In the genomic region with DNA sequence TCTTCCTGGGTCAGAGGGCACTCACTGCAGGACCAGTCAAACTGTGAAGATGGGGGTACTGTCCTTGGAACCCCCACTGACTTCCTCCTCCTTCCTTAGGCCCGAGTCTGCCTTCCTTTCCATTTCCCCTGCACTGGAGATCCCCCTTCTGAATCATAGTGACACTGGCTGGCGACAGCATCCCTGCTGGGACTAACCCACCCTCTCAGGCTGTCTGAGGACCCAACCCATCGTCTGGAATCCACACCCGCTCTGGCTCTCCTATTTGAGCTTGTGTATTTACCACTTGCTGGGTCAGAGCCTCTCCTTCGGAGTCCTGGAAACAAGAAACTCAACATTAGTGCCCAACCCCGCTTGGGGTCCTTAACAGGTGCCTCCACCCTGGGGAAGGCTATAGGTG, we compare ENCODE assay signal across 20 cellular contexts. TPM values are rescaled to one million over a fixed set of nuclear protein-coding genes. Genes with fewer than 3 reads are reported as not detected.
DNase-seq lines count a peak whose midpoint lies in the region; ATAC-seq and TF ChIP-seq lines count a peak whose summit lies in the region.
"Had no signal": no experiment of that assay in that cellular context is flagged by ENCODE, and none has a peak within 500 bp of the region (broad histone marks: within the 10 kb centered on the region; RNA-seq: fewer than 3 reads in every experiment).

No MANE protein-coding gene starts in this region.

- no peaks in the 10 kb centered on the region for H3K79me2 ChIP-seq in OCI-LY7 (ENCODE audit: insufficient read depth, low read depth, low read length)

- no TSS peak for BruUV-seq in OCI-LY7 (replicated peaks; lab: Mats Ljungman, UMichigan)

- H3K27me3 ChIP-seq in CD4-positive, CD25-positive, alpha-beta regulatory T cell (ENCODE audit: control insufficient read depth, insufficient read depth, low read length), result no peaks in the 10 kb centered on the region
- H3K27me3 ChIP-seq in endodermal cell (ENCODE audit: control insufficient read depth, insufficient read depth, low read length, poor library complexity, severe bottlenecking) (no peaks in the 10 kb centered on the region), colonic mucosa (no peaks in the 10 kb centered on the region)
- H3K27me3 ChIP-seq: BE2C had no signal

- H3K4me3 ChIP-seq in CD4-positive, CD25-positive, alpha-beta regulatory T cell (ENCODE audit: low read depth, low read length), result no peak overlapping the region
- H3K4me3 ChIP-seq in OCI-LY7 (ENCODE audit: low read depth, low read length, poor library complexity, severe bottlenecking) (no peak overlapping the region), endodermal cell (ENCODE audit: low read length) (no peak overlapping the region), colonic mucosa (no peak overlapping the region)

- intact Hi-C loops in OCI-LY7 (cut with micrococcal nuclease; ENCODE audit: unreplicated experiment), result no loop called here
- intact Hi-C loops in colonic mucosa (cut with DNase I), result no loop called here

- TF ChIP-seq CTCF in OCI-LY7 (conservative IDR thresholded peaks at IDR 0.05; ENCODE audit: low read length) (no peak), endodermal cell (conservative IDR thresholded peaks at IDR 0.05) (no peak), nephron progenitor cell (IDR thresholded peaks at IDR 0.05) (no peak), colonic mucosa (IDR thresholded peaks at IDR 0.05) (no peak)

- no peak for ATAC-seq in CD4-positive, CD25-positive, alpha-beta regulatory T cell (ENCODE audit: low read depth in 2 of 2)
- no peak for ATAC-seq in GM18858 (IDR thresholded peaks at IDR 0.05; ENCODE audit: unreplicated experiment)
- ATAC-seq in activated T-cell treated with anti-CD3 and anti-CD28 coated beads, Interleukin-2, amount 50 U/mL, for 4 hours, result no peak
- ATAC-seq: HCT116 had no signal

- H3K36me3 ChIP-seq in CD4-positive, CD25-positive, alpha-beta regulatory T cell (ENCODE audit: control insufficient read depth, insufficient read depth, low read length), result no peaks in the 10 kb centered on the region
- H3K36me3 ChIP-seq in OCI-LY7 (ENCODE audit: insufficient read depth, low read length) (no peaks in the 10 kb centered on the region), endodermal cell (ENCODE audit: control insufficient read depth, insufficient read depth, low read length) (no peaks in the 10 kb centered on the region), colonic mucosa (no peaks in the 10 kb centered on the region)
- H3K36me3 ChIP-seq: BE2C had no signal

- H3K4me2 ChIP-seq in OCI-LY7 (ENCODE audit: low read length), result no peak overlapping the region

- no peak for DNase-seq in CD4-positive, CD25-positive, alpha-beta regulatory T cell
- DNase-seq in OCI-LY7 (ENCODE audit: low spot score) (no peak), endodermal cell (peak; percentile 75), nephron progenitor cell (no peak), colonic mucosa (no peak)
- DNase-seq in activated T-cell treated with anti-CD3 and anti-CD28 coated beads, Interleukin-2, amount 50 U/mL, for 4 hours, result no peak
- no peak for DNase-seq in activated CD4-positive, alpha-beta T cell treated with anti-CD3 and anti-CD28 coated beads for 4 hours
- DNase-seq: 8988T; BE2C; C1 segment of cervical spinal cord; Caco-2; CD4-positive, alpha-beta T cell; GDM1; GOT3; H7; HFFc6 had no signal

- H3K27me3 Mint-ChIP-seq in CD4-positive, CD25-positive, alpha-beta regulatory T cell, result peaks cover 15% of the 10 kb centered on the region
- H3K27me3 Mint-ChIP-seq in endodermal cell (ENCODE audit: insufficient read depth) (no peaks in the 10 kb centered on the region), nephron progenitor cell (ENCODE audit: low read depth, poor library complexity) (peaks cover 14% of the 10 kb centered on the region)
- H3K27me3 Mint-ChIP-seq in activated T-cell treated with anti-CD3 and anti-CD28 coated beads, Interleukin-2, amount 50 U/mL, for 4 hours (ENCODE audit: low read depth), result peaks cover 10% of the 10 kb centered on the region
- H3K27me3 Mint-ChIP-seq: CD4-positive, alpha-beta T cell had no signal

- no peaks in the 10 kb centered on the region for H3K9me3 ChIP-seq in CD4-positive, CD25-positive, alpha-beta regulatory T cell (ENCODE audit: control insufficient read depth in 2 of 2, low read length in 2 of 2)
- no peaks in the 10 kb centered on the region for H3K9me3 ChIP-seq in OCI-LY7 (ENCODE audit: low read length)
- H3K9me3 ChIP-seq in endodermal cell (ENCODE audit: control insufficient read depth, low read length), result no peaks in the 10 kb centered on the region
- H3K9me3 ChIP-seq in colonic mucosa, result no peaks in the 10 kb centered on the region
- H3K9me3 ChIP-seq: BE2C, Caco-2 had no signal

- H3K9ac ChIP-seq in endodermal cell (ENCODE audit: extremely low read depth, low read length, poor library complexity, severe bottlenecking) (no peak overlapping the region), colonic mucosa (ENCODE audit: low read depth in 2 of 2, low read length in 2 of 2) (no peak overlapping the region)

- H3K4me3 Mint-ChIP-seq in CD4-positive, CD25-positive, alpha-beta regulatory T cell, result no peak overlapping the region
- H3K4me3 Mint-ChIP-seq in endodermal cell (no peak overlapping the region), nephron progenitor cell (no peak overlapping the region)
- no peak overlapping the region for H3K4me3 Mint-ChIP-seq in activated T-cell treated with anti-CD3 and anti-CD28 coated beads, Interleukin-2, amount 50 U/mL, for 4 hours
- H3K4me3 Mint-ChIP-seq: CD4-positive, alpha-beta T cell; HFFc6 had no signal

- no peak overlapping the region for H3K27ac ChIP-seq in CD4-positive, CD25-positive, alpha-beta regulatory T cell (ENCODE audit: insufficient read depth, low read length, poor library complexity, severe bottlenecking)
- no peak overlapping the region for H3K27ac ChIP-seq in OCI-LY7 (ENCODE audit: low read depth, low read length, poor library complexity, severe bottlenecking)
- H3K27ac ChIP-seq in endodermal cell (ENCODE audit: low read depth, low read length), result no peak overlapping the region
- H3K27ac ChIP-seq in colonic mucosa, result no peak overlapping the region
- H3K27ac ChIP-seq: HL-60 had no signal

- no peaks in the 10 kb centered on the region for H4K20me1 ChIP-seq in OCI-LY7 (ENCODE audit: insufficient read depth, low read length)

- peak overlapping the region; percentile 60; the same call in 1 of the 2 replicates for H2AFZ ChIP-seq in OCI-LY7 (ENCODE audit: low read length)

- no peaks in the 10 kb centered on the region for H3K4me1 ChIP-seq in CD4-positive, CD25-positive, alpha-beta regulatory T cell (ENCODE audit: control insufficient read depth, insufficient read depth, low read length, poor library complexity, severe bottlenecking)
- H3K4me1 ChIP-seq in OCI-LY7 (ENCODE audit: insufficient read depth, low read length, poor library complexity, severe bottlenecking) (peaks cover 9% of the 10 kb centered on the region), endodermal cell (ENCODE audit: control insufficient read depth, insufficient read depth, low read length) (peaks cover 5% of the 10 kb centered on the region), colonic mucosa (no peaks in the 10 kb centered on the region)
- H3K4me1 ChIP-seq: BE2C, Caco-2 had no signal

- peak overlapping the region in 2 of 3 donors; percentile 23 to 38 for H3K27ac Mint-ChIP-seq in CD4-positive, CD25-positive, alpha-beta regulatory T cell
- H3K27ac Mint-ChIP-seq in endodermal cell (peak overlapping the region; percentile 47), nephron progenitor cell (peak overlapping the region; percentile 35)
- H3K27ac Mint-ChIP-seq: CD4-positive, alpha-beta T cell; HFFc6 had no signal

- no peaks in the 10 kb centered on the region for H3K9me3 Mint-ChIP-seq in CD4-positive, CD25-positive, alpha-beta regulatory T cell
- H3K9me3 Mint-ChIP-seq in endodermal cell (no peaks in the 10 kb centered on the region), nephron progenitor cell (peaks cover under 1% of the 10 kb centered on the region)
- no peaks in the 10 kb centered on the region for H3K9me3 Mint-ChIP-seq in activated T-cell treated with anti-CD3 and anti-CD28 coated beads, Interleukin-2, amount 50 U/mL, for 4 hours
- H3K9me3 Mint-ChIP-seq: CD4-positive, alpha-beta T cell; HFFc6 had no signal

- H3K9me2 ChIP-seq in OCI-LY7 (ENCODE audit: insufficient read depth, low read length), result no peaks in the 10 kb centered on the region

- POLR2A ChIA-PET in OCI-LY7 (lab: Charles Lee), result interaction anchor here (0.5 to 1.4 kb wide), 3 partner anchors 22 to 569 kb away, joined by 3 to 4 read pairs (median 4); a partner anchor contains a TSS

- WGBS in endodermal cell (ENCODE audit: insufficient coverage in 1 of 2, insufficient read length in 1 of 2), 2 experiments, result 53 to 58% methylated on average over 5 to 6 of the region's 6 CpGs

- H3K36me3 Mint-ChIP-seq in CD4-positive, CD25-positive, alpha-beta regulatory T cell, result no peaks in the 10 kb centered on the region
- H3K36me3 Mint-ChIP-seq in endodermal cell (ENCODE audit: low read depth) (no peaks in the 10 kb centered on the region), nephron progenitor cell (ENCODE audit: low read depth) (no peaks in the 10 kb centered on the region)
- no peaks in the 10 kb centered on the region for H3K36me3 Mint-ChIP-seq in activated T-cell treated with anti-CD3 and anti-CD28 coated beads, Interleukin-2, amount 50 U/mL, for 4 hours (ENCODE audit: insufficient read depth)

- CTCF ChIA-PET in OCI-LY7 (lab: Charles Lee; ENCODE audit: unreplicated experiment), result interaction anchor here (0.6 kb wide), 1 partner anchor 1086 kb away, joined by 3 read pairs; no protein-coding TSS in a partner anchor

- no peaks in the 10 kb centered on the region for H3K4me1 Mint-ChIP-seq in CD4-positive, CD25-positive, alpha-beta regulatory T cell
- H3K4me1 Mint-ChIP-seq in endodermal cell (peaks cover 10% of the 10 kb centered on the region), nephron progenitor cell (no peaks in the 10 kb centered on the region)
- no peaks in the 10 kb centered on the region for H3K4me1 Mint-ChIP-seq in activated T-cell treated with anti-CD3 and anti-CD28 coated beads, Interleukin-2, amount 50 U/mL, for 4 hours (ENCODE audit: low read depth)

RNA-seq across cellular contexts. Expression of a gene that starts 21.2 kb away (rescaled TPM):
- total RNA-seq in CD4-positive, CD25-positive, alpha-beta regulatory T cell, result 4.4 TPM
- polyA plus RNA-seq in CD4-positive, CD25-positive, alpha-beta regulatory T cell, result not detected
- not detected in 2 replicates for total RNA-seq in OCI-LY7 (2014; rRNA removed; shearing (Covaris generic))
- not detected in 2 replicates for total RNA-seq in OCI-LY7 (2022)
- total RNA-seq in endodermal cell, result not detected
- not detected for polyA plus RNA-seq in endodermal cell (2013, experiment 1 of 2)
- polyA plus RNA-seq in endodermal cell (2013, experiment 2 of 2), result not detected
- total RNA-seq in colonic mucosa, result not detected
- not detected for total RNA-seq in activated T-cell treated with anti-CD3 and anti-CD28 coated beads, Interleukin-2, amount 50 U/mL, for 4 hours
- total RNA-seq: CD4-positive, alpha-beta T cell; H7; HT1080 had no signal

RNA-seq across cellular contexts. Expression of a gene that starts 58.6 kb away (rescaled TPM):
- total RNA-seq in CD4-positive, CD25-positive, alpha-beta regulatory T cell, result 0.72 TPM
- polyA plus RNA-seq in CD4-positive, CD25-positive, alpha-beta regulatory T cell, result under 1 TPM; 0.63 to 0.98 (median 0.83) TPM
- total RNA-seq in OCI-LY7 (2014; rRNA removed; shearing (Covaris generic)), result 8.9 and 11.0 TPM in 2 replicates
- 4.0 and 4.1 TPM in 2 replicates for total RNA-seq in OCI-LY7 (2022)
- total RNA-seq in endodermal cell, result 10 to 100 TPM in 1 of 2 donors, 1 to 10 TPM in 1; 7.8 to 15.0 TPM
- 12.4 TPM for polyA plus RNA-seq in endodermal cell (2013, experiment 1 of 2)
- polyA plus RNA-seq in endodermal cell (2013, experiment 2 of 2), result 10.1 TPM
- total RNA-seq in colonic mucosa, result 1 to 10 TPM in 1 of 2 donors, under 1 TPM in 1; 0.72 to 2.2 TPM
- 1 to 10 TPM; 1.0 to 1.9 (median 1.4) TPM for total RNA-seq in activated T-cell treated with anti-CD3 and anti-CD28 coated beads, Interleukin-2, amount 50 U/mL, for 4 hours
- total RNA-seq: Caco-2 had no signal
